ENCODE assay signal across 31 cellular contexts in genomic region chr19:6834433-6834832, GRCh38. TPM values are rescaled to one million over a fixed set of nuclear protein-coding genes. Genes with fewer than 3 reads are reported as not detected.
"Had no signal": no experiment of that assay in that cellular context is flagged by ENCODE, and none has a peak within 500 bp of the region (broad histone marks: within the 10 kb centered on the region; RNA-seq: fewer than 3 reads in every experiment).

No MANE protein-coding gene starts in this region.

- H3K36me3 Mint-ChIP-seq: brain had no signal

- H3K4me1 ChIP-seq: ascending aorta, esophagus muscularis mucosa, foreskin keratinocyte, gastrocnemius medialis had no signal

- H3K36me3 ChIP-seq: ascending aorta, esophagus muscularis mucosa, gastrocnemius medialis had no signal

- H3K4me3 Mint-ChIP-seq: activated B cell treated with CpG ODN at 0.5 μM for 24 hours; activated CD4-positive, alpha-beta memory T cell treated with anti-CD3 and anti-CD28 coated beads for 36 hours; activated CD8-positive, alpha-beta memory T cell treated with anti-CD3 and anti-CD28 coated beads, Interleukin-2, amount 10 ng/mL, durations not matched to agents 7 days and 5 days; activated CD8-positive, alpha-beta T cell treated with anti-CD3 and anti-CD28 coated beads, Interleukin-2, amount 10 ng/mL, durations not matched to agents 7 days and 5 days; activated naive CD4-positive, alpha-beta T cell treated with anti-CD3 and anti-CD28 coated beads, Interleukin-2, amount 10 ng/mL, durations not matched to agents 7 days and 5 days; activated naive CD8-positive, alpha-beta T cell treated with anti-CD3 and anti-CD28 coated beads, Interleukin-2, amount 10 ng/mL, durations not matched to agents 7 days and 5 days; activated T-cell treated with anti-CD3 and anti-CD28 coated beads, Interleukin-2, amount 50 U/mL, for 72 hours; brain; central memory CD8-positive, alpha-beta T cell; effector memory CD8-positive, alpha-beta T cell had no signal

- H3K4me1 Mint-ChIP-seq: brain had no signal

- H3K9me3 ChIP-seq: ascending aorta, esophagus muscularis mucosa, gastrocnemius medialis had no signal

- FAIRE-seq: bronchial epithelial cell had no signal

- H3K27me3 Mint-ChIP-seq: activated B cell treated with CpG ODN at 0.5 μM for 24 hours; activated CD4-positive, alpha-beta memory T cell treated with anti-CD3 and anti-CD28 coated beads for 36 hours; activated CD8-positive, alpha-beta memory T cell treated with anti-CD3 and anti-CD28 coated beads, Interleukin-2, amount 10 ng/mL, durations not matched to agents 7 days and 5 days; activated naive CD4-positive, alpha-beta T cell treated with anti-CD3 and anti-CD28 coated beads, Interleukin-2, amount 10 ng/mL, durations not matched to agents 7 days and 5 days; activated naive CD8-positive, alpha-beta T cell treated with anti-CD3 and anti-CD28 coated beads, Interleukin-2, amount 10 ng/mL, durations not matched to agents 7 days and 5 days; central memory CD8-positive, alpha-beta T cell; effector memory CD8-positive, alpha-beta T cell had no signal

- DNase-seq: activated B cell treated with CpG ODN at 0.5 μM for 24 hours; activated CD4-positive, alpha-beta memory T cell treated with anti-CD3 and anti-CD28 coated beads for 36 hours; activated CD4-positive, alpha-beta T cell treated with anti-CD3 and anti-CD28 coated beads for 48 hours; activated CD4-positive, alpha-beta T cell treated with anti-CD3 and anti-CD28 coated beads, Interleukin-2, amount 50 U/mL, for 1 hour; activated CD8-positive, alpha-beta memory T cell treated with anti-CD3 and anti-CD28 coated beads, Interleukin-2, amount 10 ng/mL, durations not matched to agents 7 days and 5 days; activated CD8-positive, alpha-beta memory T cell treated with anti-CD3 and anti-CD28 coated beads, Interleukin-2, amount 50 U/mL, for 4 hours; activated CD8-positive, alpha-beta T cell treated with anti-CD3 and anti-CD28 coated beads, Interleukin-2, amount 10 ng/mL, durations not matched to agents 7 days and 5 days; activated gamma-delta T cell; activated naive CD4-positive, alpha-beta T cell; activated naive CD4-positive, alpha-beta T cell treated with anti-CD3 and anti-CD28 coated beads, Interleukin-2, amount 10 ng/mL, durations not matched to agents 7 days and 5 days; activated T-cell treated with anti-CD3 and anti-CD28 coated beads, Interleukin-2, amount 50 U/mL, for 72 hours; cortex of kidney; dermis blood vessel endothelial cell; effector CD4-positive, alpha-beta T cell; effector memory CD8-positive, alpha-beta T cell; erythroblast; foreskin keratinocyte; gastrocnemius medialis; glutamatergic neuron; heart left ventricle; T-helper 2 cell had no signal

- H3K27me3 ChIP-seq: ascending aorta, foreskin keratinocyte had no signal

- ATAC-seq: activated CD4-positive, CD25-positive, alpha-beta regulatory T cell treated with anti-CD3 and anti-CD28 coated beads, Interleukin-2, amount 50 U/mL, for 24 hours; activated CD8-positive, alpha-beta memory T cell treated with anti-CD3 and anti-CD28 coated beads, Interleukin-2, amount 10 ng/mL, durations not matched to agents 7 days and 5 days; activated CD8-positive, alpha-beta T cell treated with anti-CD3 and anti-CD28 coated beads, Interleukin-2, amount 10 ng/mL, durations not matched to agents 7 days and 5 days; activated naive CD4-positive, alpha-beta T cell treated with anti-CD3 and anti-CD28 coated beads, Interleukin-2, amount 50 U/mL, for 72 hours; activated T-cell treated with anti-CD3 and anti-CD28 coated beads, Interleukin-2, amount 50 U/mL, for 72 hours; effector memory CD8-positive, alpha-beta T cell; foreskin keratinocyte; gastrocnemius medialis; heart left ventricle had no signal

- H3K27ac Mint-ChIP-seq: activated CD4-positive, alpha-beta memory T cell treated with anti-CD3 and anti-CD28 coated beads for 36 hours; activated CD8-positive, alpha-beta memory T cell treated with anti-CD3 and anti-CD28 coated beads, Interleukin-2, amount 10 ng/mL, durations not matched to agents 7 days and 5 days; activated CD8-positive, alpha-beta T cell treated with anti-CD3 and anti-CD28 coated beads, Interleukin-2, amount 10 ng/mL, durations not matched to agents 7 days and 5 days; activated naive CD4-positive, alpha-beta T cell treated with anti-CD3 and anti-CD28 coated beads, Interleukin-2, amount 10 ng/mL, durations not matched to agents 7 days and 5 days; activated naive CD4-positive, alpha-beta T cell treated with anti-CD3 and anti-CD28 coated beads, Interleukin-2, amount 50 U/mL, for 72 hours; activated naive CD8-positive, alpha-beta T cell treated with anti-CD3 and anti-CD28 coated beads, Interleukin-2, amount 10 ng/mL, durations not matched to agents 7 days and 5 days; activated T-cell treated with anti-CD3 and anti-CD28 coated beads, Interleukin-2, amount 50 U/mL, for 72 hours; brain had no signal

- H3K4me3 ChIP-seq: ascending aorta, esophagus muscularis mucosa, gastrocnemius medialis, heart left ventricle had no signal

- H3K27ac ChIP-seq: ascending aorta, esophagus muscularis mucosa, foreskin keratinocyte, gastrocnemius medialis, heart left ventricle, VCaP had no signal

- H3K9me3 Mint-ChIP-seq: activated B cell treated with CpG ODN at 0.5 μM for 24 hours; activated naive CD4-positive, alpha-beta T cell treated with anti-CD3 and anti-CD28 coated beads, Interleukin-2, amount 10 ng/mL, durations not matched to agents 7 days and 5 days; activated naive CD4-positive, alpha-beta T cell treated with anti-CD3 and anti-CD28 coated beads, Interleukin-2, amount 50 U/mL, for 72 hours; activated naive CD8-positive, alpha-beta T cell treated with anti-CD3 and anti-CD28 coated beads, Interleukin-2, amount 10 ng/mL, durations not matched to agents 7 days and 5 days; activated T-cell treated with anti-CD3 and anti-CD28 coated beads, Interleukin-2, amount 50 U/mL, for 72 hours; central memory CD8-positive, alpha-beta T cell; effector memory CD8-positive, alpha-beta T cell had no signal

RNA-seq across cellular contexts. Expression of gene ADGRE1, which starts 52.9 kb away (rescaled TPM):
- total RNA-seq: ascending aorta, bronchial epithelial cell, cerebellum, dermis blood vessel endothelial cell, foreskin keratinocyte had no signal
- polyA plus RNA-seq: foreskin keratinocyte had no signal
